Comparison of ENCODE assay signal across 1 cellular context in the genomic region with DNA sequence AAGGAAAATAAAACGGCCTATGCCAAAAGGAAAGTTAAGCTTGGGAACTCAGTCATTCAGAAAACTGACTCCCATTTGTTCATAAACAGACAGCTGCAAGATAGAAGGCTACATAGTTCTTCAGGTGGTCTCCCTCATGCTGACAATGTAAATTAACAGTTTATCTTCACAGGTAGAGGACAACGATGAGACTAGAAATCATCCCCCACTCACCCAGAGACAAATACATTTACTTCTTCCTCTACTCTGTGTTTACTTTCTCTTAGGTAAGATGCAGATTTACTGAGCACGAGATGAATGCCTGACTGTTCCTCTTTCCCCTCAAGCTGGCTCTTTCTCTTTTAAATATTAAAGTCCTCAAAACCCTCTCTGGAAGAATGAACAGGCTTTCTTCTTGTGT.
TF ChIP-seq lines count a peak whose summit lies in the region.

No MANE protein-coding gene starts in this region.

TF ChIP-seq in H1, 55 proteins besides CTCF, POLR2A, EP300 and RAD21:
- TF ChIP-seq TCF12 (IDR thresholded peaks at IDR 0.05; ENCODE audit: low read depth, low read length) (0 out of 2 replicates have a peak, but pooled peaks have one; percentile 50), YY1 (IDR thresholded peaks at IDR 0.05; ENCODE audit: low read depth, low read length) (no peak), GTF2F1 (IDR thresholded peaks at IDR 0.05; ENCODE audit: borderline replicate concordance, low read depth, low read length) (no peak), SP2 (IDR thresholded peaks at IDR 0.05; ENCODE audit: low read length) (no peak), SP1 (IDR thresholded peaks at IDR 0.05; ENCODE audit: low read depth, low read length) (peak; percentile 38; the same call in 1 of the 2 replicates), CHD7 (IDR thresholded peaks at IDR 0.05; ENCODE audit: insufficient replicate concordance, low read length) (peak; percentile 21)
- TF ChIP-seq, protein P1, sequence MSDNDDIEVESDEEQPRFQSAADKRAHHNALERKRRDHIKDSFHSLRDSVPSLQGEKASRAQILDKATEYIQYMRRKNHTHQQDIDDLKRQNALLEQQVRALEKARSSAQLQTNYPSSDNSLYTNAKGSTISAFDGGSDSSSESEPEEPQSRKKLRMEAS (IDR thresholded peaks at IDR 0.05) = no peak
